ENCODE assay signal across 16 cellular contexts in the genomic region with DNA sequence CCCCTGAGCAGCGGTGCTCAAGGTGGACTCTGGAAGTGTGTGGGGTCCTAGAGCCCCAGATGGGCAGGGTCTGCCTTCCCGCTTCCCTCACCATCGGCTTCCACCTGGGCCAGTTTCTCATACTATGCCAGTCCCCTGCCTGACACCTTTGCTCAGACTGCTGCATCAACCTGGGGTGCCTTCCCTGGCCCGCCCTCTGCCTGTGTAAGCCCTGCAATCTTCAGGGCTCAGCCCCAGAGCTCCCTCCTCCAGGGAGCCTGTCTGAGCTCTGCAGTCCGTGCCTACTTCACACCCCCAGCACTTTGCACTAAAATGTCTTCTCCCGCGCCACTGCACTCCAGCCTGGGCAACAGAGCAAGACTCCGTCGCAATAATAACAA. TPM values are rescaled to one million over a fixed set of nuclear protein-coding genes. Genes with fewer than 3 reads are reported as not detected.
A peak's percentile ranks its signal among the peaks of the same experiment; 100 is the strongest.
DNase-seq lines count a peak whose midpoint lies in the region; ATAC-seq, FAIRE-seq and TF ChIP-seq lines count a peak whose summit lies in the region.
"Had no signal": no experiment of that assay in that cellular context is flagged by ENCODE, and none has a peak within 500 bp of the region (broad histone marks: within the 10 kb centered on the region; RNA-seq: fewer than 3 reads in every experiment).

No MANE protein-coding gene starts in this region.

- H3K4me1 ChIP-seq in keratinocyte (ENCODE audit: control insufficient read depth, extremely low read depth, insufficient read depth, low read length) (peaks cover 40% of the 10 kb centered on the region), lower lobe of right lung (peaks cover 57% of the 10 kb centered on the region), upper lobe of right lung (peaks cover 44% of the 10 kb centered on the region)

- no peak for ATAC-seq in stimulated activated naive CD8-positive, alpha-beta T cell treated with anti-CD3 and anti-CD28 coated beads, Interleukin-15, Interleukin-2, amounts not matched to agents 100 U/mL and 50 U/mL, for 24 hours
- ATAC-seq in activated CD8-positive, alpha-beta T cell treated with anti-CD3 and anti-CD28 coated beads for 36 hours = no peak
- ATAC-seq in lower lobe of right lung = no peak
- ATAC-seq in upper lobe of right lung = no peak
- ATAC-seq: body of pancreas had no signal

- H3K4me3 Mint-ChIP-seq in stimulated activated naive CD8-positive, alpha-beta T cell treated with anti-CD3 and anti-CD28 coated beads, Interleukin-15, Interleukin-2, amounts not matched to agents 100 ng/mL and 50 ng/mL, for 24 hours = peak overlapping the region; percentile 15
- H3K4me3 Mint-ChIP-seq in activated CD8-positive, alpha-beta T cell treated with anti-CD3 and anti-CD28 coated beads for 36 hours = peak overlapping the region; percentile 11

- H3K9ac ChIP-seq in keratinocyte (ENCODE audit: control insufficient read depth, extremely low read depth, insufficient read depth, low read length) = peak overlapping the region; percentile 35

- H3K4me1 Mint-ChIP-seq in stimulated activated naive CD8-positive, alpha-beta T cell treated with anti-CD3 and anti-CD28 coated beads, Interleukin-15, Interleukin-2, amounts not matched to agents 100 ng/mL and 50 ng/mL, for 24 hours (ENCODE audit: low read depth) = peaks cover 92% of the 10 kb centered on the region
- H3K4me1 Mint-ChIP-seq in activated CD8-positive, alpha-beta T cell treated with anti-CD3 and anti-CD28 coated beads for 36 hours (ENCODE audit: low read depth) = peaks cover 87% of the 10 kb centered on the region

- H3K27ac Mint-ChIP-seq in stimulated activated naive CD8-positive, alpha-beta T cell treated with anti-CD3 and anti-CD28 coated beads, Interleukin-15, Interleukin-2, amounts not matched to agents 100 ng/mL and 50 ng/mL, for 24 hours = peak overlapping the region; percentile 83
- peak overlapping the region; percentile 90 for H3K27ac Mint-ChIP-seq in activated CD8-positive, alpha-beta T cell treated with anti-CD3 and anti-CD28 coated beads for 36 hours

- H3K36me3 ChIP-seq in keratinocyte (ENCODE audit: control insufficient read depth in 2 of 2, extremely low read depth in 1 of 2, insufficient read depth in 2 of 2, low read length in 2 of 2) (peaks cover 4 to 19% of the 10 kb centered on the region in 2 experiments), lower lobe of right lung (peaks cover 28% of the 10 kb centered on the region), upper lobe of right lung (peaks cover 16% of the 10 kb centered on the region)

- dilution Hi-C loops in keratinocyte (cut with MboI; ENCODE audit: extremely low pct_ligation_motif_present, low sequenced_read_pairs) = no loop called here

- TF ChIP-seq CTCF in activated CD8-positive, alpha-beta T cell treated with anti-CD3 and anti-CD28 coated beads for 36 hours (IDR thresholded peaks at IDR 0.05) = no peak
- no peak for TF ChIP-seq CTCF in keratinocyte (optimal IDR thresholded peaks at IDR 0.05 in 1 of 3, IDR thresholded peaks at IDR 0.05 in 1 of 3, conservative IDR thresholded peaks at IDR 0.05 in 1 of 3; ENCODE audit: extremely low read depth in 1 of 3, insufficient read depth in 2 of 3, low read length in 3 of 3)
- TF ChIP-seq CTCF in lower lobe of right lung (IDR thresholded peaks at IDR 0.05) = no peak
- no peak for TF ChIP-seq CTCF in upper lobe of right lung (IDR thresholded peaks at IDR 0.05)

- peaks cover 66% of the 10 kb centered on the region for H3K79me2 ChIP-seq in keratinocyte (ENCODE audit: control insufficient read depth, insufficient read depth, low read length)

- H3K36me3 Mint-ChIP-seq in stimulated activated naive CD8-positive, alpha-beta T cell treated with anti-CD3 and anti-CD28 coated beads, Interleukin-15, Interleukin-2, amounts not matched to agents 100 ng/mL and 50 ng/mL, for 24 hours (ENCODE audit: low read depth) = peaks cover 47% of the 10 kb centered on the region
- peaks cover 58% of the 10 kb centered on the region for H3K36me3 Mint-ChIP-seq in activated CD8-positive, alpha-beta T cell treated with anti-CD3 and anti-CD28 coated beads for 36 hours (ENCODE audit: low read depth)

- H3K9me1 ChIP-seq in keratinocyte (ENCODE audit: control insufficient read depth, extremely low read depth, insufficient read depth, low read length) = peaks cover 9% of the 10 kb centered on the region

- H3K27ac ChIP-seq in keratinocyte (ENCODE audit: control insufficient read depth, insufficient read depth, low read length) (peak overlapping the region; percentile 61), lower lobe of right lung (no peak overlapping the region), upper lobe of right lung (no peak overlapping the region)
- H3K27ac ChIP-seq: body of pancreas had no signal

- H3K9me3 Mint-ChIP-seq in stimulated activated naive CD8-positive, alpha-beta T cell treated with anti-CD3 and anti-CD28 coated beads, Interleukin-15, Interleukin-2, amounts not matched to agents 100 ng/mL and 50 ng/mL, for 24 hours = no peaks in the 10 kb centered on the region
- no peaks in the 10 kb centered on the region for H3K9me3 Mint-ChIP-seq in activated CD8-positive, alpha-beta T cell treated with anti-CD3 and anti-CD28 coated beads for 36 hours

- FAIRE-seq in keratinocyte (lab: Jason Lieb, UNC) = no peak

- H3K4me3 ChIP-seq in keratinocyte (ENCODE audit: control insufficient read depth in 2 of 3, extremely low read depth in 1 of 3, insufficient read depth in 2 of 3, low read depth in 1 of 3, low read length in 3 of 3) (no peak overlapping the region), lower lobe of right lung (no peak overlapping the region), upper lobe of right lung (no peak overlapping the region)
- H3K4me3 ChIP-seq: body of pancreas, dorsolateral prefrontal cortex, left ventricle myocardium inferior had no signal

- no peak overlapping the region for H2AFZ ChIP-seq in keratinocyte (ENCODE audit: control insufficient read depth, low read length)

- H3K27me3 ChIP-seq in keratinocyte (ENCODE audit: control insufficient read depth, extremely low read depth, insufficient read depth, low read length) (no peaks in the 10 kb centered on the region), lower lobe of right lung (ENCODE audit: low read depth) (no peaks in the 10 kb centered on the region), upper lobe of right lung (no peaks in the 10 kb centered on the region)
- H3K27me3 ChIP-seq: body of pancreas, dorsolateral prefrontal cortex had no signal

- CTCF ChIA-PET in activated CD8-positive, alpha-beta T cell treated with anti-CD3 and anti-CD28 coated beads for 36 hours (lab: Charles Lee) = interaction anchor here (1.1 to 25.9 kb wide), 6 partner anchors 18 to 177 kb away, joined by 3 to 1327 read pairs (median 4); partner anchors contain the start of genes CPLX3 and CSK

- no peak for DNase-seq in stimulated activated naive CD8-positive, alpha-beta T cell treated with anti-CD3 and anti-CD28 coated beads, Interleukin-15, Interleukin-2, amounts not matched to agents 100 U/mL and 50 U/mL, for 24 hours
- no peak for DNase-seq in activated CD8-positive, alpha-beta T cell treated with anti-CD3 and anti-CD28 coated beads for 36 hours
- DNase-seq in keratinocyte (ENCODE audit: low read depth, low spot score) = no peak
- DNase-seq in HuH-7.5 (ENCODE audit: low spot score) = no peak
- DNase-seq in cortex of kidney (lab: John Stamatoyannopoulos, UW) = no peak
- DNase-seq in lower lobe of right lung = no peak
- no peak for DNase-seq in upper lobe of right lung
- DNase-seq: activated effector memory CD4-positive, alpha-beta T cell treated with Interleukin-2 at 50 U/mL for 16 hours; body of pancreas; DMS53; dorsolateral prefrontal cortex; left ventricle myocardium inferior; NCI-H2171 treated with DMSO at 0.1 percent for 48 hours; RPMI8226; stimulated activated CD4-positive, alpha-beta T cell treated with anti-CD3 and anti-CD28 coated beads, Interleukin-15, amount 100 ng/mL, for 24 hours had no signal

- POLR2A ChIA-PET in activated CD8-positive, alpha-beta T cell treated with anti-CD3 and anti-CD28 coated beads for 36 hours (lab: Charles Lee) = interaction anchor here (0.7 to 16.0 kb wide), 4 partner anchors 10 to 49 kb away, joined by 3 to 410 read pairs (median 10); partner anchors contain the start of gene CSK

- H3K9me3 ChIP-seq in keratinocyte (ENCODE audit: control insufficient read depth, low read depth, low read length) = no peaks in the 10 kb centered on the region
- H3K9me3 ChIP-seq in lower lobe of right lung = no peaks in the 10 kb centered on the region
- no peaks in the 10 kb centered on the region for H3K9me3 ChIP-seq in upper lobe of right lung
- H3K9me3 ChIP-seq: body of pancreas, left ventricle myocardium inferior had no signal

- intact Hi-C loops in activated CD8-positive, alpha-beta T cell treated with anti-CD3 and anti-CD28 coated beads for 36 hours (cut with micrococcal nuclease) = no loop called here
- intact Hi-C loops in lower lobe of right lung (cut with DNase I) (no loop called here), upper lobe of right lung (cut with DNase I) (no loop called here)

- no peak overlapping the region for H3K4me2 ChIP-seq in keratinocyte (ENCODE audit: control insufficient read depth, extremely low read depth, insufficient read depth, low read depth, low read length)

- H3K27me3 Mint-ChIP-seq in stimulated activated naive CD8-positive, alpha-beta T cell treated with anti-CD3 and anti-CD28 coated beads, Interleukin-15, Interleukin-2, amounts not matched to agents 100 ng/mL and 50 ng/mL, for 24 hours = no peaks in the 10 kb centered on the region
- no peaks in the 10 kb centered on the region for H3K27me3 Mint-ChIP-seq in activated CD8-positive, alpha-beta T cell treated with anti-CD3 and anti-CD28 coated beads for 36 hours

- peaks cover 18% of the 10 kb centered on the region for H4K20me1 ChIP-seq in keratinocyte (ENCODE audit: control insufficient read depth, extremely low read depth, insufficient read depth, low read length)

RNA-seq across cellular contexts. Expression of gene CSK, which starts 13.1 kb away (rescaled TPM):
- total RNA-seq in activated CD8-positive, alpha-beta T cell treated with anti-CD3 and anti-CD28 coated beads for 36 hours = 100 to 1,000 TPM; 254 to 260 TPM
- 14.9 to 41.5 TPM (median 17.2 TPM) in 3 replicates for polyA plus RNA-seq in keratinocyte
- 16.8 TPM for polyA plus RNA-seq in keratinocyte (2011; ENCODE audit: low read depth)
- polyA plus RNA-seq in keratinocyte (2011; cell fraction: cytosol; rRNA removed) = 19.4 and 37.7 TPM in 2 replicates
- 40.0 and 50.1 TPM in 2 replicates for polyA plus RNA-seq in keratinocyte (2011; cell fraction: nucleus; rRNA removed)
- polyA plus RNA-seq in keratinocyte (2012; ENCODE audit: low replicate concordance) = 38.6 and 52.8 TPM in 2 replicates
- 22.1 to 111 TPM (median 39.2 TPM) in 3 replicates for polyA minus RNA-seq in keratinocyte
- 47.0 TPM for polyA minus RNA-seq in keratinocyte (2011; cell fraction: cytosol; rRNA and poly(A)+ RNA removed)
- polyA minus RNA-seq in keratinocyte (2011; cell fraction: nucleus; rRNA and poly(A)+ RNA removed) = 26.1 and 28.3 TPM in 2 replicates
- 83.8 TPM for total RNA-seq in lower lobe of right lung
- total RNA-seq in upper lobe of right lung = 65.6 TPM

RNA-seq across cellular contexts. Expression of gene LMAN1L, which starts 17.7 kb away (rescaled TPM):
- under 1 TPM in 1 of 2 experiments, not detected in 1; 0.11 TPM for total RNA-seq in activated CD8-positive, alpha-beta T cell treated with anti-CD3 and anti-CD28 coated beads for 36 hours
- not detected in 3 replicates for polyA plus RNA-seq in keratinocyte
- polyA plus RNA-seq in keratinocyte (2011; ENCODE audit: low read depth) = not detected
- polyA plus RNA-seq in keratinocyte (2011; cell fraction: cytosol; rRNA removed) = not detected in 2 replicates
- polyA plus RNA-seq in keratinocyte (2011; cell fraction: nucleus; rRNA removed) = 0.05 and 0.22 TPM in 2 replicates
- polyA plus RNA-seq in keratinocyte (2012; ENCODE audit: low replicate concordance) = not detected in 2 replicates
- 0.36 to 0.38 TPM in 2 of 3 replicates, not detected in the other for polyA minus RNA-seq in keratinocyte
- polyA minus RNA-seq in keratinocyte (2011; cell fraction: cytosol; rRNA and poly(A)+ RNA removed) = not detected
- polyA minus RNA-seq in keratinocyte (2011; cell fraction: nucleus; rRNA and poly(A)+ RNA removed) = 0.21 and 0.31 TPM in 2 replicates
- total RNA-seq in lower lobe of right lung (not detected), upper lobe of right lung (not detected)
- total RNA-seq: body of pancreas had no signal

RNA-seq across cellular contexts. Expression of gene CPLX3, which starts 31.5 kb away (rescaled TPM):
- under 1 TPM in 1 of 2 experiments, not detected in 1; 0.11 TPM for total RNA-seq in activated CD8-positive, alpha-beta T cell treated with anti-CD3 and anti-CD28 coated beads for 36 hours
- polyA plus RNA-seq in keratinocyte = 0.03 TPM in 1 of 3 replicates, not detected in the others
- polyA plus RNA-seq in keratinocyte (2011; ENCODE audit: low read depth) = not detected
- polyA plus RNA-seq in keratinocyte (2011; cell fraction: cytosol; rRNA removed) = not detected in 2 replicates
- 0.13 and 0.27 TPM in 2 replicates for polyA plus RNA-seq in keratinocyte (2011; cell fraction: nucleus; rRNA removed)
- polyA plus RNA-seq in keratinocyte (2012; ENCODE audit: low replicate concordance) = 0.18 TPM in 1 of 2 replicates, not detected in the other
- not detected in 3 replicates for polyA minus RNA-seq in keratinocyte
- not detected for polyA minus RNA-seq in keratinocyte (2011; cell fraction: cytosol; rRNA and poly(A)+ RNA removed)
- polyA minus RNA-seq in keratinocyte (2011; cell fraction: nucleus; rRNA and poly(A)+ RNA removed) = not detected in 2 replicates
- total RNA-seq in lower lobe of right lung = not detected
- not detected for total RNA-seq in upper lobe of right lung
- total RNA-seq: body of pancreas had no signal

RNA-seq across cellular contexts. Expression of gene CYP1A2, which starts 46.3 kb away (rescaled TPM):
- total RNA-seq in activated CD8-positive, alpha-beta T cell treated with anti-CD3 and anti-CD28 coated beads for 36 hours = not detected
- polyA plus RNA-seq in keratinocyte = 0.04 to 0.09 TPM in 2 of 3 replicates, not detected in the other
- polyA plus RNA-seq in keratinocyte (2011; ENCODE audit: low read depth) = not detected
- 0.06 TPM in 1 of 2 replicates, not detected in the other for polyA plus RNA-seq in keratinocyte (2011; cell fraction: cytosol; rRNA removed)
- polyA plus RNA-seq in keratinocyte (2011; cell fraction: nucleus; rRNA removed) = 0.04 and 0.09 TPM in 2 replicates
- polyA plus RNA-seq in keratinocyte (2012; ENCODE audit: low replicate concordance) = not detected in 2 replicates
- polyA minus RNA-seq in keratinocyte = not detected in 3 replicates
- not detected for polyA minus RNA-seq in keratinocyte (2011; cell fraction: cytosol; rRNA and poly(A)+ RNA removed)
- not detected in 2 replicates for polyA minus RNA-seq in keratinocyte (2011; cell fraction: nucleus; rRNA and poly(A)+ RNA removed)
- total RNA-seq in lower lobe of right lung (not detected), upper lobe of right lung (0.32 TPM)
- total RNA-seq: body of pancreas, dorsolateral prefrontal cortex, left ventricle myocardium inferior had no signal

RNA-seq across cellular contexts. Expression of gene ULK3, which starts 48.0 kb away (rescaled TPM):
- total RNA-seq in activated CD8-positive, alpha-beta T cell treated with anti-CD3 and anti-CD28 coated beads for 36 hours = 10 to 100 TPM; 45.9 to 49.3 TPM
- polyA plus RNA-seq in keratinocyte = 12.0 to 26.4 TPM (median 16.5 TPM) in 3 replicates
- polyA plus RNA-seq in keratinocyte (2011; ENCODE audit: low read depth) = 30.4 TPM
- 12.2 and 14.8 TPM in 2 replicates for polyA plus RNA-seq in keratinocyte (2011; cell fraction: cytosol; rRNA removed)
- polyA plus RNA-seq in keratinocyte (2011; cell fraction: nucleus; rRNA removed) = 84.1 and 86.4 TPM in 2 replicates
- polyA plus RNA-seq in keratinocyte (2012; ENCODE audit: low replicate concordance) = 17.7 and 48.6 TPM in 2 replicates
- 8.8 to 21.0 TPM (median 19.1 TPM) in 3 replicates for polyA minus RNA-seq in keratinocyte
- 10.6 TPM for polyA minus RNA-seq in keratinocyte (2011; cell fraction: cytosol; rRNA and poly(A)+ RNA removed)
- 10.8 and 11.5 TPM in 2 replicates for polyA minus RNA-seq in keratinocyte (2011; cell fraction: nucleus; rRNA and poly(A)+ RNA removed)
- 40.3 TPM for total RNA-seq in lower lobe of right lung
- 43.9 TPM for total RNA-seq in upper lobe of right lung
